26 cellular contexts compared by ENCODE assay signal in the genomic region with DNA sequence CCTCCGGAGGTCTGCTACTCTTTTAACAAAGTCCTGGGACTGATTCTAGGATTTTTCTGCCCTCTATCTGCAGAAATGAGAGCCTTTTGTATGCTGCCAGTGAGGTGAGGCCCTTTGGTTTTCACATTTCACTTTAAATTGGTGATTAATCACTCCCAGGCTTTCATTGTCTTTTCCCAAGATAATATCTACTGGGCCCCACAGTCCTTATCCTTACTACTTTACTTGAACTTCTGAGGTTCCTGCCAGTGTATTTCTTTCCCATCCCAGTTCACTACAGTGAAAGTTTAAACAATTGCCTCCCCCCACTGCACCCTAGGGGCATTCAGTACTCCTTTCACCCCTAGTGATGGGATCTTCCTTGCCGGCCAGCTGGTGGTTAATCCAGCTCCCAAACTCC.
"Had no signal": no experiment of that assay in that cellular context is flagged by ENCODE, and none has a peak within 500 bp of the region (broad histone marks: within the 10 kb centered on the region; RNA-seq: fewer than 3 reads in every experiment).

No MANE protein-coding gene starts in this region.

- H3K36me3 ChIP-seq: ascending aorta, MG63 had no signal

- H3K27me3 Mint-ChIP-seq: activated B cell treated with CpG ODN at 0.5 μM for 24 hours; activated CD4-positive, alpha-beta T cell treated with anti-CD3 and anti-CD28 coated beads, Interleukin-2, amount 10 ng/mL, durations not matched to agents 24 days and 14 days; activated naive CD4-positive, alpha-beta T cell treated with anti-CD3 and anti-CD28 coated beads, Interleukin-2, amount 50 U/mL, for 24 hours had no signal

- H3K4me1 ChIP-seq: body of pancreas had no signal

- H3K4me3 Mint-ChIP-seq: activated B cell treated with CpG ODN at 0.5 μM for 24 hours; activated CD4-positive, alpha-beta T cell treated with anti-CD3 and anti-CD28 coated beads, Interleukin-2, amount 10 ng/mL, durations not matched to agents 24 days and 14 days; activated CD8-positive, alpha-beta memory T cell treated with anti-CD3 and anti-CD28 coated beads, Interleukin-2, amount 10 ng/mL, durations not matched to agents 7 days and 5 days; activated naive CD4-positive, alpha-beta T cell treated with anti-CD3 and anti-CD28 coated beads, Interleukin-2, amount 50 U/mL, for 24 hours; activated T-cell treated with anti-CD3 and anti-CD28 coated beads, Interleukin-2, amount 50 U/mL, for 24 hours; activated T-helper 1 cell treated with anti-CD3 and anti-CD28 coated beads, Interleukin-12 subunit alpha, Interleukin-12 subunit beta, Interleukin-2, Interleukin-4 antibody, amounts not matched to agents 30 ng/mL and 10 ng/mL and 1 ng/mL, durations not matched to agents 14 hours and 24 hours and 36 hours had no signal

- H3K27ac Mint-ChIP-seq: activated B cell treated with CpG ODN at 0.5 μM for 24 hours; activated CD4-positive, alpha-beta T cell treated with anti-CD3 and anti-CD28 coated beads, Interleukin-2, amount 10 ng/mL, durations not matched to agents 24 days and 14 days; activated CD8-positive, alpha-beta memory T cell treated with anti-CD3 and anti-CD28 coated beads, Interleukin-2, amount 10 ng/mL, durations not matched to agents 7 days and 5 days; activated T-cell treated with anti-CD3 and anti-CD28 coated beads, Interleukin-2, amount 50 U/mL, for 24 hours; activated T-helper 1 cell treated with anti-CD3 and anti-CD28 coated beads, Interleukin-12 subunit alpha, Interleukin-12 subunit beta, Interleukin-2, Interleukin-4 antibody, amounts not matched to agents 30 ng/mL and 10 ng/mL and 1 ng/mL, durations not matched to agents 14 hours and 24 hours and 36 hours had no signal

- H3K4me3 ChIP-seq: ascending aorta, body of pancreas, MG63, SK-N-MC had no signal

- ATAC-seq: activated CD8-positive, alpha-beta memory T cell treated with anti-CD3 and anti-CD28 coated beads, Interleukin-2, amount 10 ng/mL, durations not matched to agents 7 days and 5 days; body of pancreas; PC-3; Right ventricle myocardium inferior had no signal

- H3K27ac ChIP-seq: ascending aorta, body of pancreas, KMS-11, SK-N-MC had no signal

- H3K36me3 Mint-ChIP-seq: activated CD8-positive, alpha-beta memory T cell treated with anti-CD3 and anti-CD28 coated beads, Interleukin-2, amount 10 ng/mL, durations not matched to agents 7 days and 5 days; activated naive CD4-positive, alpha-beta T cell treated with anti-CD3 and anti-CD28 coated beads, Interleukin-2, amount 50 U/mL, for 24 hours had no signal

- DNase-seq: activated B cell treated with CpG ODN at 0.5 μM for 24 hours; activated CD4-positive, alpha-beta T cell treated with anti-CD3 and anti-CD28 coated beads for 1 hour; activated CD4-positive, alpha-beta T cell treated with anti-CD3 and anti-CD28 coated beads, Interleukin-2, amount 10 ng/mL, durations not matched to agents 24 days and 14 days; activated CD4-positive, alpha-beta T cell treated with anti-CD3 and anti-CD28 coated beads, Interleukin-2, amount 50 U/mL, for 48 hours; activated CD8-positive, alpha-beta memory T cell treated with anti-CD3 and anti-CD28 coated beads, Interleukin-2, amount 10 ng/mL, durations not matched to agents 7 days and 5 days; activated effector memory CD4-positive, alpha-beta T cell treated with Interleukin-2 at 50 U/mL for 16 hours; activated naive CD4-positive, alpha-beta T cell; activated T-cell treated with anti-CD3 and anti-CD28 coated beads, Interleukin-2, amount 50 U/mL, for 24 hours; body of pancreas; central memory CD4-positive, alpha-beta T cell; MG63; NCI-H1092 treated with DMSO at 0.1 percent for 48 hours; NCI-H1417 treated with DMSO at 0.1 percent for 48 hours; NCI-H1694; NCI-H2029; NCI-H345; NCI-H510A; NCI-H526 treated with DMSO at 0.1 percent for 48 hours; PC-3; SW 1271 had no signal

- H3K27me3 ChIP-seq: ascending aorta, body of pancreas, MG63 had no signal

- H3K9me3 ChIP-seq: ascending aorta, body of pancreas, MG63 had no signal

- H3K4me2 ChIP-seq: KMS-11 had no signal

- H3K9ac ChIP-seq: KMS-11 had no signal

- H3K4me1 Mint-ChIP-seq: activated CD8-positive, alpha-beta memory T cell treated with anti-CD3 and anti-CD28 coated beads, Interleukin-2, amount 10 ng/mL, durations not matched to agents 7 days and 5 days; activated naive CD4-positive, alpha-beta T cell treated with anti-CD3 and anti-CD28 coated beads, Interleukin-2, amount 50 U/mL, for 24 hours had no signal
